In genomic region chr1:192367436-192367835, GRCh38 we compare ENCODE assay signal across 26 cellular contexts. TPM values are rescaled to one million over a fixed set of nuclear protein-coding genes. Genes with fewer than 3 reads are reported as not detected.
"Had no signal": no experiment of that assay in that cellular context is flagged by ENCODE, and none has a peak within 500 bp of the region (broad histone marks: within the 10 kb centered on the region; RNA-seq: fewer than 3 reads in every experiment).

No MANE protein-coding gene starts in this region.

- ATAC-seq: K562, Panc1, PC-3, SK-N-SH treated with all-trans-retinoic acid at 6 μM for 48 hours had no signal

- H3K9me3 Mint-ChIP-seq: IgD-negative memory B cell had no signal

- H3K9ac ChIP-seq: KMS-11 had no signal

- H3K36me3 Mint-ChIP-seq: IgD-negative memory B cell had no signal

- DNase-seq: Kasumi-1, MM.1S, NCI-H1048, NCI-H1105, NCI-H1417, NCI-H1436 treated with DMSO at 0.1 percent for 48 hours, NCI-H1694, NCI-H187 treated with DMSO at 0.1 percent for 48 hours, NCI-H2029 treated with DMSO at 0.1 percent for 48 hours, NCI-H2171 treated with DMSO at 0.1 percent for 48 hours, NCI-H345, NCI-H446 treated with DMSO at 0.1 percent for 48 hours, NCI-H510A treated with DMSO at 0.1 percent for 48 hours, NCI-H526, PC-3, SHP77 had no signal

- H3K27ac Mint-ChIP-seq: IgD-negative memory B cell had no signal

- H3K27me3 Mint-ChIP-seq: IgD-negative memory B cell had no signal

- H3K27ac ChIP-seq: HL-60, KMS-11, RWPE1 had no signal

- H3K4me1 Mint-ChIP-seq: IgD-negative memory B cell had no signal

- H3K4me3 Mint-ChIP-seq: IgD-negative memory B cell had no signal

- FAIRE-seq: HTR-8/SVneo, K562 had no signal

- H3K4me3 ChIP-seq: K562 had no signal

- H3K4me2 ChIP-seq: KMS-11 had no signal

RNA-seq across cellular contexts. Expression of gene RGS21, which starts 50.6 kb away (rescaled TPM):
- total RNA-seq: K562, M059J, OCI-LY7, PC-3 had no signal
- polyA plus RNA-seq: IgD-negative memory B cell, K562 had no signal
